ENCODE assay signal across 14 cellular contexts in the genomic region with DNA sequence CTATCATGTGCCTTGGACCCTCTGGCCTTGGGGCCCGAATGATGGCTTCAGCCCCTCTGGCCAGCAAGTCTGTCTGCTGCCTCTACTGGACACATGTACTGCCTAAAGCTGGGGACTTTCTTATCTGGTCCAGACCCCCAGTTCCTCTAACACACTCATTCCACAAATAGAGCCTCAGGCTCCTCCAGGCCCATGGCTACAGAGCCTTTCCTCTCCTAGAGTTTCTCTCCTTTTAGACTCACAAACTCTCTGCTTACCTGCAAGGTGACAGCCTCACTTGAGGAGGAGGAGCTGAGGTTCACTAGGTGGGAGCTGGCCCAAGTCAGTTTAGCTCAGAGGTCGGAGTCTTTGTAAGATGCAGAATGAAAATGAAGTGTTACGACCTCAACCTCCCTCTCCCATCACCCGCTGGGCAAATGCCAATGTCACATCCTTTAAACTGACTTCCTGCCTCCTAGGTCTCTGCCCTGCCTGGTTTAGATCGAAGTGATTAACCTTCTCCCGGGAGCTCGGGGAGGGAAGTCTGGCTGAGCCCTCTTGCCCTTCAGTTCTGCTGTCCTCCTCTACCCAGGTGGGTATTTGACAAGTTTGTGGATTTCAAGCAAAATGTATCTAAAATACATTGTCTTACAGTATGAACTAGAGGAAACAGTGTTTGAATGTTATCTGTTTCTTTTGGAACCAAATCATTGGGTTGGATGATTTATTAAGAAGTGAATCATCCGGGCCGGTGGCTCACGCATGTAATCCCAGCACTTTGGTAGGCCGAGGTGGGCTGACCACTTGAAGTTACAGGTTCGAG.
DNase-seq lines count a peak whose midpoint lies in the region; ATAC-seq, FAIRE-seq and TF ChIP-seq lines count a peak whose summit lies in the region.
"Had no signal": no experiment of that assay in that cellular context is flagged by ENCODE, and none has a peak within 500 bp of the region (broad histone marks: within the 10 kb centered on the region; RNA-seq: fewer than 3 reads in every experiment).

No MANE protein-coding gene starts in this region.

- H3K36me3 Mint-ChIP-seq in chondrocyte (ENCODE audit: low read depth), result no peaks in the 10 kb centered on the region
- no peaks in the 10 kb centered on the region for H3K36me3 Mint-ChIP-seq in nephron (ENCODE audit: low read depth)

- H3K4me2 ChIP-seq in Karpas-422 (ENCODE audit: low read depth, low read length, poor library complexity, severe bottlenecking), result no peak overlapping the region

- TF ChIP-seq CTCF in AG04450 (IDR thresholded peaks at IDR 0.05; ENCODE audit: low read depth, low read length) (peak; percentile 18; the same call in 1 of the 2 replicates), chondrocyte (IDR thresholded peaks at IDR 0.05) (no peak), nephron (IDR thresholded peaks at IDR 0.05; ENCODE audit: unreplicated experiment in 3 of 3) (no peak), upper lobe of right lung (IDR thresholded peaks at IDR 0.05) (no peak)

- H2AFZ ChIP-seq in Karpas-422 (ENCODE audit: low read length), result no peak overlapping the region

- no peaks in the 10 kb centered on the region for H3K9me3 Mint-ChIP-seq in chondrocyte (ENCODE audit: low read depth)
- no peaks in the 10 kb centered on the region for H3K9me3 Mint-ChIP-seq in nephron

- H3K27me3 ChIP-seq in AG04450 (ENCODE audit: control insufficient read depth, insufficient read depth, low read length) (no peaks in the 10 kb centered on the region), upper lobe of right lung (no peaks in the 10 kb centered on the region), Karpas-422 (ENCODE audit: low read length) (no peaks in the 10 kb centered on the region)

- no peak for DNase-seq in AG04450 (ENCODE audit: low read depth, low spot score)
- DNase-seq in HTR-8/SVneo (ENCODE audit: insufficient read length, low spot score), result peak; percentile 64
- no peak for DNase-seq in chondrocyte (ENCODE audit: low spot score)
- no peak for DNase-seq in upper lobe of right lung
- no peak for DNase-seq in ecto neural progenitor cell (ENCODE audit: low spot score)
- no peak for DNase-seq in Karpas-422
- no peak for DNase-seq in substantia nigra (lab: John Stamatoyannopoulos, UW)
- DNase-seq: activated B cell treated with CpG ODN at 0.5 μM for 24 hours, amniotic stem cell, mucosa of descending colon, NCI-H1092, NCI-H510A treated with DMSO at 0.1 percent for 48 hours, small intestine had no signal

- POLR2A ChIA-PET in AG04450 (lab: Yijun Ruan, JAX), result interaction anchor here (0.7 to 1.6 kb wide), 4 partner anchors 13 to 131 kb away, joined by 3 to 7 read pairs (median 5); no protein-coding TSS in a partner anchor

- no peaks in the 10 kb centered on the region for H3K9me2 ChIP-seq in Karpas-422 (replicated peaks; ENCODE audit: insufficient read depth, low read length)

- FAIRE-seq in HTR-8/SVneo (lab: Jason Lieb, UNC), result peak; percentile 28
- FAIRE-seq: small intestine had no signal

- intact Hi-C loops in upper lobe of right lung (cut with DNase I), result no loop called here

- H3K9me3 ChIP-seq in AG04450 (ENCODE audit: control insufficient read depth, insufficient read depth, low read length), result no peaks in the 10 kb centered on the region
- no peaks in the 10 kb centered on the region for H3K9me3 ChIP-seq in upper lobe of right lung
- H3K9me3 ChIP-seq in Karpas-422 (ENCODE audit: low read length), result no peaks in the 10 kb centered on the region
- H3K9me3 ChIP-seq: mucosa of descending colon had no signal

- H3K36me3 ChIP-seq in upper lobe of right lung (no peaks in the 10 kb centered on the region), Karpas-422 (ENCODE audit: insufficient read depth, low read length) (no peaks in the 10 kb centered on the region)

- H3K4me3 Mint-ChIP-seq in chondrocyte (ENCODE audit: unreplicated experiment) (no peak overlapping the region), nephron (no peak overlapping the region)
- H3K4me3 Mint-ChIP-seq: activated B cell treated with CpG ODN at 0.5 μM for 24 hours had no signal

- peak overlapping the region; percentile 43 for H3K27ac ChIP-seq in AG04450 (ENCODE audit: low read depth, low read length)
- H3K27ac ChIP-seq in upper lobe of right lung, result no peak overlapping the region
- no peak overlapping the region for H3K27ac ChIP-seq in Karpas-422 (ENCODE audit: low read length)
- H3K27ac ChIP-seq in substantia nigra (ENCODE audit: low read depth, low read length, poor library complexity, severe bottlenecking), result no peak overlapping the region

- peaks cover 6% of the 10 kb centered on the region for H3K4me1 ChIP-seq in upper lobe of right lung
- no peaks in the 10 kb centered on the region for H3K4me1 ChIP-seq in Karpas-422 (ENCODE audit: low read length)

- no peak for ATAC-seq in upper lobe of right lung
- ATAC-seq: mucosa of descending colon had no signal

- no peaks in the 10 kb centered on the region for H4K20me1 ChIP-seq in Karpas-422 (ENCODE audit: insufficient read depth, low read depth, low read length)

- H3K27me3 Mint-ChIP-seq in chondrocyte (ENCODE audit: low read depth), result no peaks in the 10 kb centered on the region
- H3K27me3 Mint-ChIP-seq in nephron (ENCODE audit: low read depth), result peaks cover 8% of the 10 kb centered on the region
- H3K27me3 Mint-ChIP-seq: activated B cell treated with CpG ODN at 0.5 μM for 24 hours had no signal

- no peaks in the 10 kb centered on the region for H3K79me2 ChIP-seq in Karpas-422 (ENCODE audit: low read length)

- CTCF ChIA-PET in AG04450 (lab: Charles Lee), result interaction anchor here (0.5 to 2.1 kb wide), 3 partner anchors 17 to 388 kb away, joined by 6 to 10 read pairs (median 7); no protein-coding TSS in a partner anchor

- H3K27ac Mint-ChIP-seq in chondrocyte (ENCODE audit: unreplicated experiment), result peak overlapping the region; percentile 98
- H3K27ac Mint-ChIP-seq in nephron, result peak overlapping the region; percentile 37 to 82 (median 43)
- H3K27ac Mint-ChIP-seq: activated B cell treated with CpG ODN at 0.5 μM for 24 hours had no signal

- no peak overlapping the region for H3K4me3 ChIP-seq in AG04450 (ENCODE audit: low read depth, low read length)
- no peak overlapping the region for H3K4me3 ChIP-seq in upper lobe of right lung
- H3K4me3 ChIP-seq in Karpas-422 (ENCODE audit: low read length), result no peak overlapping the region
- H3K4me3 ChIP-seq: mucosa of descending colon had no signal

- peaks cover 67% of the 10 kb centered on the region for H3K4me1 Mint-ChIP-seq in chondrocyte (ENCODE audit: low read depth)
- peaks cover 21% of the 10 kb centered on the region for H3K4me1 Mint-ChIP-seq in nephron

- no peak overlapping the region for H3K9ac ChIP-seq in Karpas-422 (ENCODE audit: low read length)
